ENCODE assay signal across 8 cellular contexts in genomic region chr10:97648557-97649404, GRCh38.
DNase-seq lines count a peak whose midpoint lies in the region; ATAC-seq and FAIRE-seq lines count a peak whose summit lies in the region.

No MANE protein-coding gene starts in this region.

- peaks cover 12 to 27% of the 10 kb centered on the region in 2 donors for H3K4me1 Mint-ChIP-seq in stimulated activated naive B cell treated with anti-CD40 and anti-IgM and Interleukin-4, amounts not matched to agents 10 μg/mL and 1 μg/mL and 100 μg/mL, for 72 hours

- peak; percentile 98 for ATAC-seq in HG02885 (IDR thresholded peaks at IDR 0.05; ENCODE audit: poor library complexity, unreplicated experiment)
- ATAC-seq in stimulated activated naive B cell treated with anti-CD40 and anti-IgM and Interleukin-4, amounts not matched to agents 10 μg/mL and 1 μg/mL and 100 μg/mL, for 72 hours (replicated peaks) = peak; percentile 100

- peak; percentile 11 for DNase-seq in activated CD4-positive, CD25-positive, alpha-beta regulatory T cell treated with anti-CD3 and anti-CD28 coated beads, Interleukin-2, amount 50 U/mL, for 16 hours (ENCODE audit: low read depth, low spot score)
- no peak for DNase-seq in activated CD4-positive, CD25-positive, alpha-beta regulatory T cell treated with anti-CD3 and anti-CD28 coated beads, Interleukin-2, amount 50 U/mL, for 72 hours
- DNase-seq in RCC 7860 (ENCODE audit: low spot score) (peak; percentile 89), brain pericyte (ENCODE audit: low read depth, low spot score) (peak; percentile 46), islet precursor cell (peak; percentile 58), NCI-H187 treated with DMSO at 0.1 percent for 48 hours (lab: John Stamatoyannopoulos, UW) (no peak)
- peak; percentile 47 for DNase-seq in stimulated activated naive B cell treated with anti-CD40 and anti-IgM and Interleukin-4, amounts not matched to agents 10 μg/mL and 1 μg/mL and 100 μg/mL, for 72 hours

- H3K27me3 Mint-ChIP-seq in stimulated activated naive B cell treated with anti-CD40 and anti-IgM and Interleukin-4, amounts not matched to agents 10 μg/mL and 1 μg/mL and 100 μg/mL, for 72 hours = no peaks in the 10 kb centered on the region

- peak; percentile 92 for FAIRE-seq in RCC 7860 (lab: Jason Lieb, UNC)

- H3K4me3 Mint-ChIP-seq in stimulated activated naive B cell treated with anti-CD40 and anti-IgM and Interleukin-4, amounts not matched to agents 10 μg/mL and 1 μg/mL and 100 μg/mL, for 72 hours = peak overlapping the region; percentile 53 to 65

- H3K9me3 Mint-ChIP-seq in stimulated activated naive B cell treated with anti-CD40 and anti-IgM and Interleukin-4, amounts not matched to agents 10 μg/mL and 1 μg/mL and 100 μg/mL, for 72 hours = no peaks in the 10 kb centered on the region

- peaks cover 25 to 30% of the 10 kb centered on the region in 2 donors for H3K36me3 Mint-ChIP-seq in stimulated activated naive B cell treated with anti-CD40 and anti-IgM and Interleukin-4, amounts not matched to agents 10 μg/mL and 1 μg/mL and 100 μg/mL, for 72 hours

- peak overlapping the region; percentile 93 for H3K27ac Mint-ChIP-seq in stimulated activated naive B cell treated with anti-CD40 and anti-IgM and Interleukin-4, amounts not matched to agents 10 μg/mL and 1 μg/mL and 100 μg/mL, for 72 hours

Comparison
In these comparisons a context has a peak if more than half of its experiments do, and no peak if none do; other contexts are left out.
1. DNase-seq: peak in activated CD4-positive, CD25-positive, alpha-beta regulatory T cell treated with anti-CD3 and anti-CD28 coated beads, Interleukin-2, amount 50 U/mL, for 16 hours (single experiment), RCC 7860 (single experiment), brain pericyte (single experiment), islet precursor cell (single experiment) and stimulated activated naive B cell treated with anti-CD40 and anti-IgM and Interleukin-4, amounts not matched to agents 10 μg/mL and 1 μg/mL and 100 μg/mL, for 72 hours (single experiment); none in activated CD4-positive, CD25-positive, alpha-beta regulatory T cell treated with anti-CD3 and anti-CD28 coated beads, Interleukin-2, amount 50 U/mL, for 72 hours (single experiment) and NCI-H187 treated with DMSO at 0.1 percent for 48 hours (single experiment).